19 cellular contexts compared by ENCODE assay signal in the genomic region with DNA sequence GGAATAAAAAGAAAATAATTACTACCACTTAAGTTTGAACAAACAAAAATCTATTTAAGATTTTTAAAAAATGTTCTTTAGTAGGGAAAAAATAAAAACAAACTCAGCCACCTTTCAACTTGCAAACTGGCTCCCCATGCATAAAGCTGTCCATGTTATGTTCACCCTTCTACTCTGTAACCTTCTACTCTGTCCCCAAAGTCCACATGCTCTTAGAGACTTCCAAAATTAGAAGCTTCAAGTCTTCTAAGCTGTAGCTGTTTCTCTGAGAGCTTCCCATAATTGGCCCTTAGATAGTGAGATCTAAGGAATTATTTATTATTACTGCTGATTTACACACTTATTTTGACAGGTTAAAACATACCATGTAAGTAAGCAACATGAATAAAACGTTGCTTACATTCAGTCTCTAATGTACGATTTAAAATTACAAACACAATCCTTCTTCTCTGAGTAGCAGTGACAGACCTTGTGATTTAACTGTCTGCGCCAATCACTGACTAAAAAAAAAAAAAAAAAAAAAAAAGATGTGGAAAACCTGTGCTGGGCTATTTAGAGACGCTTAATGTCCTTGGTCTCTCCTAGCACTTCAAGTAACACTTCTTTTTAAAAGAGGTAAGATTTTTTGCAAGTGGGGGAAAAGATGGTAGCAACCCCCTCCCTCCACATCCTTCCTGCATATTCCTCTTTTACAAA. TPM values are rescaled to one million over a fixed set of nuclear protein-coding genes. Genes with fewer than 3 reads are reported as not detected.
DNase-seq lines count a peak whose midpoint lies in the region; ATAC-seq and TF ChIP-seq lines count a peak whose summit lies in the region.
"Had no signal": no experiment of that assay in that cellular context is flagged by ENCODE, and none has a peak within 500 bp of the region (broad histone marks: within the 10 kb centered on the region; RNA-seq: fewer than 3 reads in every experiment).

No MANE protein-coding gene starts in this region.

- H3K9me3 ChIP-seq in heart left ventricle (peaks cover 0 to 6% (median 0%) of the 10 kb centered on the region in 12 donors), left ventricle myocardium inferior (replicated peaks) (peaks cover 12% of the 10 kb centered on the region), right atrium auricular region (peaks cover 0 to 5% of the 10 kb centered on the region in 2 donors)
- H3K9me3 ChIP-seq: Caco-2 had no signal

- ATAC-seq in Right ventricle myocardium superior (ENCODE audit: poor library complexity) (peak; percentile 87), heart left ventricle (no peak)
- ATAC-seq: A549; CD8-positive, alpha-beta T cell had no signal

- no peaks in the 10 kb centered on the region for H3K36me3 ChIP-seq in heart left ventricle
- H3K36me3 ChIP-seq in left ventricle myocardium inferior: no peaks in the 10 kb centered on the region
- H3K36me3 ChIP-seq in right atrium auricular region: no peaks in the 10 kb centered on the region
- H3K36me3 ChIP-seq: BLaER1 treated with 17β-estradiol and CSF1 and Interleukin-3, amounts not matched to agents 10 nM and 100 nM had no signal

- H3K27ac ChIP-seq in heart left ventricle (no peak overlapping the region), left ventricle myocardium inferior (replicated peaks) (peak overlapping the region; percentile 14), right atrium auricular region (peak overlapping the region; percentile 34 to 39)
- H3K27ac ChIP-seq: A549; BLaER1 treated with 17β-estradiol and CSF1 and Interleukin-3, amounts not matched to agents 10 nM and 100 nM; C4-2B had no signal

- intact Hi-C loops in Right ventricle myocardium superior (cut with DNase I) (no loop called here), heart left ventricle (cut with DNase I) (loop anchor here in 2 of 10 donors (10.0 kb wide), 2 partner anchors 432 to 442 kb away; no protein-coding TSS in a partner anchor), left ventricle myocardium inferior (cut with micrococcal nuclease) (no loop called here)

- TF ChIP-seq CTCF in heart left ventricle (IDR thresholded peaks at IDR 0.05) (no peak), left ventricle myocardium inferior (IDR thresholded peaks at IDR 0.05; ENCODE audit: borderline replicate concordance) (no peak), right atrium auricular region (IDR thresholded peaks at IDR 0.05) (no peak)

- H3K27me3 ChIP-seq in heart left ventricle: peaks cover 0 to 10% (median 0%) of the 10 kb centered on the region in 9 donors
- peaks cover 14% of the 10 kb centered on the region for H3K27me3 ChIP-seq in left ventricle myocardium inferior (ENCODE audit: low read depth)
- H3K27me3 ChIP-seq in right atrium auricular region: no peaks in the 10 kb centered on the region
- H3K27me3 ChIP-seq: BLaER1 treated with 17β-estradiol and CSF1 and Interleukin-3, amounts not matched to agents 10 nM and 100 nM had no signal

- no peak for TF ChIP-seq POLR2A in heart left ventricle (IDR thresholded peaks at IDR 0.05)

- H3K4me3 ChIP-seq in heart left ventricle (no peak overlapping the region), left ventricle myocardium inferior (no peak overlapping the region), right atrium auricular region (no peak overlapping the region)
- H3K4me3 ChIP-seq: A549; BLaER1 treated with 17β-estradiol and CSF1 and Interleukin-3, amounts not matched to agents 10 nM and 100 nM had no signal

- no peak for DNase-seq in Right ventricle myocardium superior
- no peak for DNase-seq in heart left ventricle
- no peak for DNase-seq in left ventricle myocardium inferior
- no peak for DNase-seq in right atrium auricular region (ENCODE audit: low spot score)
- DNase-seq in nucleus accumbens (lab: John Stamatoyannopoulos, UW): no peak
- no peak for DNase-seq in RKO (ENCODE audit: low spot score)
- DNase-seq in effector CD4-positive, alpha-beta T cell: no peak
- DNase-seq: AML-193; Caco-2; Calu3; CD4-positive, alpha-beta T cell; CD8-positive, alpha-beta T cell; DMS79 treated with DMSO at 0.1 percent for 48 hours; GF-D8 had no signal

- 46 to 55% (median 49%) methylated on average over 4 of the region's 4 CpGs for WGBS in heart left ventricle, 4 donors

- H3K4me1 ChIP-seq in heart left ventricle (no peaks in the 10 kb centered on the region), left ventricle myocardium inferior (no peaks in the 10 kb centered on the region), right atrium auricular region (no peaks in the 10 kb centered on the region)
- H3K4me1 ChIP-seq: A549; BLaER1 treated with 17β-estradiol and CSF1 and Interleukin-3, amounts not matched to agents 10 nM and 100 nM; Caco-2 had no signal

RNA-seq across cellular contexts. Expression of gene GRIP1, which starts 28.3 kb away (rescaled TPM):
- total RNA-seq in Right ventricle myocardium superior (4.1 TPM), heart left ventricle (1 to 10 TPM in 7 of 9 donors, under 1 TPM in 2; 0.44 to 8.4 (median 2.0) TPM), left ventricle myocardium inferior (0.47 TPM), right atrium auricular region (10 to 100 TPM in 1 of 2 donors, 1 to 10 TPM in 1; 5.3 to 12.6 TPM)
- under 1 TPM; 0.30 to 0.54 TPM for polyA plus RNA-seq in heart left ventricle
- total RNA-seq: A172, B cell had no signal

Comparison
In these comparisons a context has a peak if more than half of its experiments do, and no peak if none do; other contexts are left out.
1. H3K27ac ChIP-seq: peak in left ventricle myocardium inferior (single experiment) and right atrium auricular region (2 of 2); none in heart left ventricle (0 of 12).